Comparison of ENCODE assay signal across 6 cellular contexts in genomic region chr17:21702940-21703640, GRCh38. TPM values are rescaled to one million over a fixed set of nuclear protein-coding genes. Genes with fewer than 3 reads are reported as not detected.
"Had no signal": no experiment of that assay in that cellular context is flagged by ENCODE, and none has a peak within 500 bp of the region (broad histone marks: within the 10 kb centered on the region; RNA-seq: fewer than 3 reads in every experiment).

No MANE protein-coding gene starts in this region.

RNA-seq across cellular contexts. Expression of gene KCNJ18, which starts 10.8 kb away (rescaled TPM):
- total RNA-seq: K562, M059J, Peyer's patch, Right ventricle myocardium superior, SJSA1 had no signal
- polyA plus RNA-seq: K562, SK-N-SH had no signal
